32 cellular contexts compared by ENCODE assay signal in genomic region chr4:107138433-107138832, GRCh38.
"Had no signal": no experiment of that assay in that cellular context is flagged by ENCODE, and none has a peak within 500 bp of the region (broad histone marks: within the 10 kb centered on the region; RNA-seq: fewer than 3 reads in every experiment).

No MANE protein-coding gene starts in this region.

- H3K9me3 Mint-ChIP-seq: activated B cell treated with CpG ODN at 0.5 μM for 24 hours; activated CD8-positive, alpha-beta T cell treated with anti-CD3 and anti-CD28 coated beads for 36 hours; activated T-cell treated with anti-CD3 and anti-CD28 coated beads, Interleukin-2, amount 50 U/mL, for 4 hours; activated T-helper 17 cell treated with anti-CD3 and anti-CD28 coated beads, Interleukin-2, amount 50 U/mL, for 72 hours; dendritic cell treated with granulocyte-macrophage colony-stimulating factor and Interleukin-4, amounts not matched to agents 40 ng/mL and 50 ng/mL, for 4 days; T-helper 2 cell treated with Interferon-gamma antibody and Interleukin-4, amounts not matched to agents 5 μg/mL and 100 μg/mL, for 36 hours had no signal

- H3K36me3 Mint-ChIP-seq: activated naive CD8-positive, alpha-beta T cell had no signal

- H3K36me3 ChIP-seq: brain microvascular endothelial cell, esophagus muscularis mucosa, gastrocnemius medialis, WERI-Rb-1 had no signal

- H3K27ac ChIP-seq: brain microvascular endothelial cell, coronary artery, dorsolateral prefrontal cortex, esophagus muscularis mucosa, foreskin keratinocyte, gastrocnemius medialis, WERI-Rb-1 had no signal

- ATAC-seq: activated CD4-positive, CD25-positive, alpha-beta regulatory T cell treated with anti-CD3 and anti-CD28 coated beads, Interleukin-2, amount 50 U/mL, for 24 hours; activated CD8-positive, alpha-beta T cell treated with anti-CD3 and anti-CD28 coated beads for 36 hours; activated T-cell treated with anti-CD3 and anti-CD28 coated beads, Interleukin-2, amount 50 U/mL, for 4 hours; activated T-helper 17 cell treated with anti-CD3 and anti-CD28 coated beads, Interleukin-2, amount 50 U/mL, for 72 hours; effector memory CD8-positive, alpha-beta T cell; foreskin keratinocyte; gastrocnemius medialis; T-helper 17 cell had no signal

- H3K9me3 ChIP-seq: esophagus muscularis mucosa, gastrocnemius medialis had no signal

- H3K4me1 Mint-ChIP-seq: activated B cell treated with CpG ODN at 0.5 μM for 24 hours; activated T-helper 17 cell treated with anti-CD3 and anti-CD28 coated beads, Interleukin-2, amount 50 U/mL, for 72 hours; central memory CD8-positive, alpha-beta T cell; T-helper 17 cell had no signal

- H3K27me3 ChIP-seq: brain microvascular endothelial cell, esophagus muscularis mucosa, gastrocnemius medialis had no signal

- H3K4me1 ChIP-seq: esophagus muscularis mucosa, foreskin keratinocyte, gastrocnemius medialis had no signal

- H3K4me3 Mint-ChIP-seq: activated B cell treated with CpG ODN at 0.5 μM for 24 hours; activated CD8-positive, alpha-beta T cell treated with anti-CD3 and anti-CD28 coated beads for 36 hours; activated naive CD8-positive, alpha-beta T cell; activated T-cell treated with anti-CD3 and anti-CD28 coated beads, Interleukin-2, amount 50 U/mL, for 4 hours; activated T-helper 17 cell treated with anti-CD3 and anti-CD28 coated beads, Interleukin-2, amount 50 U/mL, for 72 hours; central memory CD8-positive, alpha-beta T cell; dendritic cell treated with granulocyte-macrophage colony-stimulating factor and Interleukin-4, amounts not matched to agents 40 ng/mL and 50 ng/mL, for 4 days; effector memory CD8-positive, alpha-beta T cell; T-helper 17 cell; T-helper 2 cell treated with Interferon-gamma antibody and Interleukin-4, amounts not matched to agents 5 μg/mL and 100 μg/mL, for 36 hours had no signal

- H3K27ac Mint-ChIP-seq: activated B cell treated with CpG ODN at 0.5 μM for 24 hours; activated CD8-positive, alpha-beta T cell treated with anti-CD3 and anti-CD28 coated beads for 36 hours; activated naive CD8-positive, alpha-beta T cell; activated T-helper 17 cell treated with anti-CD3 and anti-CD28 coated beads, Interleukin-2, amount 50 U/mL, for 72 hours; dendritic cell treated with granulocyte-macrophage colony-stimulating factor and Interleukin-4, amounts not matched to agents 40 ng/mL and 50 ng/mL, for 4 days; effector memory CD8-positive, alpha-beta T cell; T-helper 17 cell; T-helper 2 cell treated with Interferon-gamma antibody and Interleukin-4, amounts not matched to agents 5 μg/mL and 100 μg/mL, for 36 hours had no signal

- H3K27me3 Mint-ChIP-seq: activated T-helper 17 cell treated with anti-CD3 and anti-CD28 coated beads, Interleukin-2, amount 50 U/mL, for 72 hours; central memory CD8-positive, alpha-beta T cell; dendritic cell treated with granulocyte-macrophage colony-stimulating factor and Interleukin-4, amounts not matched to agents 40 ng/mL and 50 ng/mL, for 4 days; effector memory CD8-positive, alpha-beta T cell had no signal

- H3K4me3 ChIP-seq: coronary artery, dorsolateral prefrontal cortex, esophagus muscularis mucosa, gastrocnemius medialis had no signal

- DNase-seq: activated B cell treated with CpG ODN at 0.5 μM for 24 hours; activated CD4-positive, alpha-beta T cell treated with anti-CD3 and anti-CD28 coated beads for 48 hours; activated CD4-positive, alpha-beta T cell treated with anti-CD3 and anti-CD28 coated beads, Interleukin-2, amount 50 U/mL, for 1 hour; activated CD4-positive, alpha-beta T cell treated with anti-CD3 and anti-CD28 coated beads, Interleukin-2, amount 50 U/mL, for 48 hours; activated CD8-positive, alpha-beta memory T cell treated with anti-CD3 and anti-CD28 coated beads for 24 hours; activated CD8-positive, alpha-beta T cell treated with anti-CD3 and anti-CD28 coated beads for 36 hours; activated effector memory CD4-positive, alpha-beta T cell treated with Interleukin-2 at 50 U/mL for 16 hours; activated gamma-delta T cell treated with Interleukin-2 at 50 U/mL for 16 hours; activated naive CD4-positive, alpha-beta T cell treated with anti-CD3 and anti-CD28 coated beads, Interleukin-2, amount 50 U/mL, for 16 hours; activated naive CD4-positive, alpha-beta T cell treated with Interleukin-2 at 50 U/mL for 16 hours; activated T-cell treated with anti-CD3 and anti-CD28 coated beads, Interleukin-2, amount 50 U/mL, for 4 hours; amniotic stem cell; anterior cingulate cortex; brain microvascular endothelial cell; dorsolateral prefrontal cortex; effector memory CD8-positive, alpha-beta T cell; erythroblast; foreskin keratinocyte; gastrocnemius medialis; glutamatergic neuron; T-helper 1 cell; T-helper 17 cell; T1000; WERI-Rb-1 had no signal
